13 cellular contexts compared by ENCODE assay signal in genomic region chr16:26195225-26195624, GRCh38.
DNase-seq lines count a peak whose midpoint lies in the region; ATAC-seq and TF ChIP-seq lines count a peak whose summit lies in the region.
"Had no signal": no experiment of that assay in that cellular context is flagged by ENCODE, and none has a peak within 500 bp of the region (broad histone marks: within the 10 kb centered on the region; RNA-seq: fewer than 3 reads in every experiment).

No MANE protein-coding gene starts in this region.

- H3K4me3 Mint-ChIP-seq in activated T-cell treated with anti-CD3 and anti-CD28 coated beads, Interleukin-2, amount 50 U/mL, for 72 hours, result no peak overlapping the region
- no peak overlapping the region for H3K4me3 Mint-ChIP-seq in neural progenitor cell
- no peak overlapping the region for H3K4me3 Mint-ChIP-seq in activated T-helper 1 cell treated with anti-CD3 and anti-CD28 coated beads, Interleukin-12 subunit alpha, Interleukin-12 subunit beta, Interleukin-2, Interleukin-4 antibody, amounts not matched to agents 30 ng/mL and 10 ng/mL and 1 ng/mL, durations not matched to agents 14 hours and 24 hours and 36 hours
- H3K4me3 Mint-ChIP-seq: CD8-positive, alpha-beta memory T cell had no signal

- no peak overlapping the region for H2AFZ ChIP-seq in neural progenitor cell (replicated peaks)

- H3K4me3 ChIP-seq in esophagus muscularis mucosa (no peak overlapping the region), neural progenitor cell (no peak overlapping the region)
- H3K4me3 ChIP-seq: HAP-1 had no signal

- H3K36me3 ChIP-seq in esophagus muscularis mucosa (no peaks in the 10 kb centered on the region), neural progenitor cell (no peaks in the 10 kb centered on the region)
- H3K36me3 ChIP-seq: BE2C, HAP-1 had no signal

- H4K20me1 ChIP-seq in neural progenitor cell (ENCODE audit: low read depth), result no peaks in the 10 kb centered on the region

- H3K9me3 ChIP-seq in esophagus muscularis mucosa, result no peaks in the 10 kb centered on the region
- H3K9me3 ChIP-seq in neural progenitor cell (ENCODE audit: low read depth), result no peaks in the 10 kb centered on the region
- H3K9me3 ChIP-seq: BE2C, HAP-1 had no signal

- no peak for TF ChIP-seq POLR2A in esophagus muscularis mucosa (IDR thresholded peaks at IDR 0.05; ENCODE audit: low read depth)

- H3K9ac ChIP-seq in neural progenitor cell, result no peak overlapping the region

- no peak for TF ChIP-seq EP300 in esophagus muscularis mucosa (IDR thresholded peaks at IDR 0.05)

- H3K4me1 ChIP-seq in esophagus muscularis mucosa (peaks cover 0 to 3% (median 0%) of the 10 kb centered on the region in 4 donors), neural progenitor cell (no peaks in the 10 kb centered on the region)
- H3K4me1 ChIP-seq: BE2C, HAP-1 had no signal

- H3K9me3 Mint-ChIP-seq in activated T-cell treated with anti-CD3 and anti-CD28 coated beads, Interleukin-2, amount 50 U/mL, for 72 hours, result peaks cover 1 to 11% of the 10 kb centered on the region in 2 donors
- H3K9me3 Mint-ChIP-seq in neural progenitor cell, result no peaks in the 10 kb centered on the region
- H3K9me3 Mint-ChIP-seq in activated T-helper 1 cell treated with anti-CD3 and anti-CD28 coated beads, Interleukin-12 subunit alpha, Interleukin-12 subunit beta, Interleukin-2, Interleukin-4 antibody, amounts not matched to agents 30 ng/mL and 10 ng/mL and 1 ng/mL, durations not matched to agents 14 hours and 24 hours and 36 hours, result no peaks in the 10 kb centered on the region
- H3K9me3 Mint-ChIP-seq: CD8-positive, alpha-beta memory T cell had no signal

- no peaks in the 10 kb centered on the region for H3K36me3 Mint-ChIP-seq in activated T-cell treated with anti-CD3 and anti-CD28 coated beads, Interleukin-2, amount 50 U/mL, for 72 hours (ENCODE audit: insufficient read depth in 2 of 2)
- no peaks in the 10 kb centered on the region for H3K36me3 Mint-ChIP-seq in neural progenitor cell
- H3K36me3 Mint-ChIP-seq in activated T-helper 1 cell treated with anti-CD3 and anti-CD28 coated beads, Interleukin-12 subunit alpha, Interleukin-12 subunit beta, Interleukin-2, Interleukin-4 antibody, amounts not matched to agents 30 ng/mL and 10 ng/mL and 1 ng/mL, durations not matched to agents 14 hours and 24 hours and 36 hours (ENCODE audit: low read depth), result no peaks in the 10 kb centered on the region
- H3K36me3 Mint-ChIP-seq: CD8-positive, alpha-beta memory T cell had no signal

- no peaks in the 10 kb centered on the region for H3K27me3 Mint-ChIP-seq in activated T-cell treated with anti-CD3 and anti-CD28 coated beads, Interleukin-2, amount 50 U/mL, for 72 hours (ENCODE audit: low read depth)
- H3K27me3 Mint-ChIP-seq in neural progenitor cell (ENCODE audit: insufficient read depth, low read depth), result peaks cover 3% of the 10 kb centered on the region
- peaks cover 3% of the 10 kb centered on the region for H3K27me3 Mint-ChIP-seq in activated T-helper 1 cell treated with anti-CD3 and anti-CD28 coated beads, Interleukin-12 subunit alpha, Interleukin-12 subunit beta, Interleukin-2, Interleukin-4 antibody, amounts not matched to agents 30 ng/mL and 10 ng/mL and 1 ng/mL, durations not matched to agents 14 hours and 24 hours and 36 hours (ENCODE audit: insufficient read depth)

- DNase-seq in activated T-cell treated with anti-CD3 and anti-CD28 coated beads, Interleukin-2, amount 50 U/mL, for 72 hours, result no peak
- DNase-seq in activated T-cell treated with anti-CD3 and anti-CD28 coated beads, Interleukin-2, amount 50 U/mL, for 1 hour, result no peak
- peak; percentile 8 for DNase-seq in COLO668 (lab: John Stamatoyannopoulos, UW; ENCODE audit: unreplicated experiment)
- DNase-seq in esophagus muscularis mucosa (ENCODE audit: extremely low spot score), result peak; percentile 66
- no peak for DNase-seq in neural progenitor cell (ENCODE audit: low spot score)
- DNase-seq in NCI-H526 (lab: John Stamatoyannopoulos, UW), result no peak
- DNase-seq in activated T-helper 1 cell treated with anti-CD3 and anti-CD28 coated beads, Interleukin-12 subunit alpha, Interleukin-12 subunit beta, Interleukin-2, Interleukin-4 antibody, amounts not matched to agents 30 ng/mL and 10 ng/mL and 1 ng/mL, durations not matched to agents 14 hours and 24 hours and 36 hours (ENCODE audit: low spot score), result no peak
- DNase-seq: BE2C; CD8-positive, alpha-beta memory T cell; DMS53; GF-D8 had no signal

- peak; percentile 50 to 58 for ATAC-seq in activated T-cell treated with anti-CD3 and anti-CD28 coated beads, Interleukin-2, amount 50 U/mL, for 72 hours (replicated peaks in 1 of 2)

- WGBS in esophagus muscularis mucosa, result 62% methylated on average over 3 of the region's 3 CpGs

- no peaks in the 10 kb centered on the region for H3K4me1 Mint-ChIP-seq in activated T-cell treated with anti-CD3 and anti-CD28 coated beads, Interleukin-2, amount 50 U/mL, for 72 hours (ENCODE audit: low read depth)
- peaks cover 21% of the 10 kb centered on the region for H3K4me1 Mint-ChIP-seq in neural progenitor cell
- no peaks in the 10 kb centered on the region for H3K4me1 Mint-ChIP-seq in activated T-helper 1 cell treated with anti-CD3 and anti-CD28 coated beads, Interleukin-12 subunit alpha, Interleukin-12 subunit beta, Interleukin-2, Interleukin-4 antibody, amounts not matched to agents 30 ng/mL and 10 ng/mL and 1 ng/mL, durations not matched to agents 14 hours and 24 hours and 36 hours (ENCODE audit: low read depth)
- H3K4me1 Mint-ChIP-seq: CD8-positive, alpha-beta memory T cell had no signal

- TF ChIP-seq CTCF in esophagus muscularis mucosa (IDR thresholded peaks at IDR 0.05), result no peak
- no peak for TF ChIP-seq CTCF in neural progenitor cell (IDR thresholded peaks at IDR 0.05)

- H3K4me2 ChIP-seq in neural progenitor cell, result no peak overlapping the region

- no peak overlapping the region for H3K27ac Mint-ChIP-seq in activated T-cell treated with anti-CD3 and anti-CD28 coated beads, Interleukin-2, amount 50 U/mL, for 72 hours
- peak overlapping the region; percentile 30 for H3K27ac Mint-ChIP-seq in neural progenitor cell
- no peak overlapping the region for H3K27ac Mint-ChIP-seq in activated T-helper 1 cell treated with anti-CD3 and anti-CD28 coated beads, Interleukin-12 subunit alpha, Interleukin-12 subunit beta, Interleukin-2, Interleukin-4 antibody, amounts not matched to agents 30 ng/mL and 10 ng/mL and 1 ng/mL, durations not matched to agents 14 hours and 24 hours and 36 hours
- H3K27ac Mint-ChIP-seq: CD8-positive, alpha-beta memory T cell had no signal

- H3K27ac ChIP-seq in esophagus muscularis mucosa (replicated peaks in 1 of 4), result no peak overlapping the region
- H3K27ac ChIP-seq in neural progenitor cell, result no peak overlapping the region
- H3K27ac ChIP-seq: HL-60 had no signal

- no peaks in the 10 kb centered on the region for H3K79me2 ChIP-seq in neural progenitor cell (ENCODE audit: low read depth)

- H3K27me3 ChIP-seq in esophagus muscularis mucosa, result no peaks in the 10 kb centered on the region
- no peaks in the 10 kb centered on the region for H3K27me3 ChIP-seq in neural progenitor cell
- H3K27me3 ChIP-seq: BE2C had no signal

- intact Hi-C loops in esophagus muscularis mucosa (cut with DNase I), result no loop called here
- intact Hi-C loops in activated T-helper 1 cell treated with anti-CD3 and anti-CD28 coated beads, Interleukin-12 subunit alpha, Interleukin-12 subunit beta, Interleukin-2, Interleukin-4 antibody, amounts not matched to agents 30 ng/mL and 10 ng/mL and 1 ng/mL, durations not matched to agents 14 hours and 24 hours and 36 hours (cut with micrococcal nuclease), result no loop called here

- H3F3A ChIP-seq in neural progenitor cell (ENCODE audit: low read depth), result peaks cover 8% of the 10 kb centered on the region

Comparison
In these comparisons a context has a peak if more than half of its experiments do, and no peak if none do; other contexts are left out.
1. DNase-seq: peak in COLO668 (single experiment) and esophagus muscularis mucosa (single experiment); none in activated T-cell treated with anti-CD3 and anti-CD28 coated beads, Interleukin-2, amount 50 U/mL, for 72 hours (0 of 2), activated T-cell treated with anti-CD3 and anti-CD28 coated beads, Interleukin-2, amount 50 U/mL, for 1 hour (single experiment), neural progenitor cell (single experiment), NCI-H526 (0 of 2) and activated T-helper 1 cell treated with anti-CD3 and anti-CD28 coated beads, Interleukin-12 subunit alpha, Interleukin-12 subunit beta, Interleukin-2, Interleukin-4 antibody, amounts not matched to agents 30 ng/mL and 10 ng/mL and 1 ng/mL, durations not matched to agents 14 hours and 24 hours and 36 hours (single experiment).